20 cellular contexts compared by ENCODE assay signal in the genomic region with DNA sequence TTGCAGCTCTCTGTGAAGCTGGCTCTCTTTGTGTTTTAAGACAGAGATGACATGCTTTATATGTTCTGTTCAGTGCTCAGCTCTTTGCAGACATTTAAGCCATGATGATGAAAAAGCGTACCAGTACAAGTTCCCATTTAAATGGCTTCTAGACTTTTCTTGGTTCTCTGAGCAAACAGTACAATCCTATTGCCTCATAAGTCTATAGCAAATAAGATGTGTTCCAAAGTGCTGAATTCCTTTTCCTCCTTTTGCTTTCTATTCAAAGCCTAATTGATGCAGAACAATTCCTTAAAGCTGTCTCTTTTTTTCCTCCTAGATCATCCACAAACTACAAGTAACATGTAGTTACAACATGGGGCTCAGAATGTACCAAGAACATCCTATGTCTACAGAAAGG.
DNase-seq lines count a peak whose midpoint lies in the region; ATAC-seq and TF ChIP-seq lines count a peak whose summit lies in the region.
"Had no signal": no experiment of that assay in that cellular context is flagged by ENCODE, and none has a peak within 500 bp of the region (broad histone marks: within the 10 kb centered on the region; RNA-seq: fewer than 3 reads in every experiment).

No MANE protein-coding gene starts in this region.

- no peak for TF ChIP-seq POLR2A in thyroid gland (IDR thresholded peaks at IDR 0.05)

- no peaks in the 10 kb centered on the region for H3K9me3 Mint-ChIP-seq in Calu3 (ENCODE audit: low read depth, unreplicated experiment)
- H3K9me3 Mint-ChIP-seq: CD4-positive, CD25-positive, alpha-beta regulatory T cell had no signal

- in situ Hi-C loops in ACHN (cut with HindIII; ENCODE audit: low pct_ligation_motif_present, low pct_unique_long_range_greater_than_20kb, low sequenced_read_pairs): no loop called here

- ATAC-seq in mucosa of descending colon (peak; percentile 69), esophagus mucosa (no peak), GM19455 (IDR thresholded peaks at IDR 0.05; ENCODE audit: unreplicated experiment) (no peak)
- ATAC-seq: GM12878 had no signal

- H3K36me3 Mint-ChIP-seq in Calu3 (ENCODE audit: insufficient read depth, unreplicated experiment): no peaks in the 10 kb centered on the region
- H3K36me3 Mint-ChIP-seq: CD4-positive, CD25-positive, alpha-beta regulatory T cell had no signal

- H3K36me3 ChIP-seq in hepatocyte (replicated peaks; ENCODE audit: insufficient read depth, low read depth) (no peaks in the 10 kb centered on the region), mucosa of descending colon (ENCODE audit: low read depth) (no peaks in the 10 kb centered on the region), thyroid gland (no peaks in the 10 kb centered on the region)
- H3K36me3 ChIP-seq: BE2C had no signal

- H3K4me3 ChIP-seq in hepatocyte: no peak overlapping the region
- H3K4me3 ChIP-seq in mucosa of descending colon: no peak overlapping the region
- H3K4me3 ChIP-seq in thyroid gland (replicated peaks in 1 of 3): no peak overlapping the region
- H3K4me3 ChIP-seq: GM12878 had no signal

- peak overlapping the region; percentile 40 for H3K27ac Mint-ChIP-seq in Calu3 (ENCODE audit: unreplicated experiment)
- H3K27ac Mint-ChIP-seq: CD4-positive, CD25-positive, alpha-beta regulatory T cell had no signal

- intact Hi-C loops in Calu3 (cut with micrococcal nuclease; ENCODE audit: unreplicated experiment): no loop called here
- intact Hi-C loops in mucosa of descending colon (cut with DNase I, micrococcal nuclease): no loop called here
- intact Hi-C loops in thyroid gland (cut with DNase I): no loop called here

- no peak overlapping the region for H3K4me3 Mint-ChIP-seq in Calu3 (ENCODE audit: low read depth, unreplicated experiment)
- H3K4me3 Mint-ChIP-seq: CD4-positive, CD25-positive, alpha-beta regulatory T cell had no signal

- H3K9me2 ChIP-seq in hepatocyte (replicated peaks; ENCODE audit: insufficient read depth): no peaks in the 10 kb centered on the region

- H3K27me3 Mint-ChIP-seq in Calu3 (ENCODE audit: unreplicated experiment): no peaks in the 10 kb centered on the region

- no peaks in the 10 kb centered on the region for H4K20me1 ChIP-seq in hepatocyte (ENCODE audit: insufficient read depth, poor library complexity, severe bottlenecking)

- no peaks in the 10 kb centered on the region for H3K79me2 ChIP-seq in hepatocyte

- no TSS peak for BruUV-seq in Calu3 (replicated peaks; lab: Mats Ljungman, UMichigan)

- no peak overlapping the region for H3K4me2 ChIP-seq in hepatocyte

- H3K27me3 ChIP-seq in hepatocyte (no peaks in the 10 kb centered on the region), thyroid gland (no peaks in the 10 kb centered on the region)
- H3K27me3 ChIP-seq: BE2C had no signal

- DNase-seq in Calu3 (no peak), hepatocyte (ENCODE audit: low spot score) (no peak), mucosa of descending colon (no peak), thyroid gland (no peak), NCI-H2227 (lab: John Stamatoyannopoulos, UW; ENCODE audit: unreplicated experiment) (no peak), ACHN (no peak)
- DNase-seq: 8988T; BE2C; CD4-positive, CD25-positive, alpha-beta regulatory T cell; GF-D8; KG1; MV-4-11; NCI-H1694 treated with DMSO at 0.1 percent for 48 hours; NCI-H510A treated with DMSO at 0.1 percent for 48 hours; NCI-H82; OCI-M1; Right ventricle myocardium superior had no signal

- no peaks in the 10 kb centered on the region for H3K4me1 Mint-ChIP-seq in Calu3 (ENCODE audit: low read depth, unreplicated experiment)
- H3K4me1 Mint-ChIP-seq: CD4-positive, CD25-positive, alpha-beta regulatory T cell had no signal

- peaks cover 12% of the 10 kb centered on the region for H3K4me1 ChIP-seq in hepatocyte (ENCODE audit: insufficient read depth)
- H3K4me1 ChIP-seq in mucosa of descending colon (ENCODE audit: low read depth): peaks cover 5% of the 10 kb centered on the region
- H3K4me1 ChIP-seq in thyroid gland: peaks cover 10 to 25% of the 10 kb centered on the region in 2 donors
- H3K4me1 ChIP-seq: BE2C had no signal

- H3K27ac ChIP-seq in hepatocyte: peak overlapping the region; percentile 33
- H3K27ac ChIP-seq in thyroid gland: peak overlapping the region in 2 of 3 donors; percentile 6 to 45

- no peaks in the 10 kb centered on the region for H3K9me3 ChIP-seq in hepatocyte (ENCODE audit: low read depth)
- H3K9me3 ChIP-seq in mucosa of descending colon: peaks cover 8% of the 10 kb centered on the region
- no peaks in the 10 kb centered on the region for H3K9me3 ChIP-seq in thyroid gland
- H3K9me3 ChIP-seq: BE2C had no signal

- no peak for TF ChIP-seq CTCF in Calu3 (IDR thresholded peaks at IDR 0.05; ENCODE audit: unreplicated experiment)
- TF ChIP-seq CTCF in hepatocyte (IDR thresholded peaks at IDR 0.05; ENCODE audit: poor library complexity): no peak
- no peak for TF ChIP-seq CTCF in mucosa of descending colon (IDR thresholded peaks at IDR 0.05)
- TF ChIP-seq CTCF in thyroid gland (IDR thresholded peaks at IDR 0.05): no peak

- no peak overlapping the region for H2AFZ ChIP-seq in hepatocyte

- WGBS in hepatocyte (ENCODE audit: low lambda C conversion rate, missing lambda C conversion rate): 82% methylated on average over 1 of the region's 1 CpG
- 96 to 100% methylated on average over 1 of the region's 1 CpG for WGBS in thyroid gland, 2 donors

- CTCF ChIA-PET in Calu3 (lab: Charles Lee): no interaction called here
